15 cellular contexts compared by ENCODE assay signal in the genomic region with DNA sequence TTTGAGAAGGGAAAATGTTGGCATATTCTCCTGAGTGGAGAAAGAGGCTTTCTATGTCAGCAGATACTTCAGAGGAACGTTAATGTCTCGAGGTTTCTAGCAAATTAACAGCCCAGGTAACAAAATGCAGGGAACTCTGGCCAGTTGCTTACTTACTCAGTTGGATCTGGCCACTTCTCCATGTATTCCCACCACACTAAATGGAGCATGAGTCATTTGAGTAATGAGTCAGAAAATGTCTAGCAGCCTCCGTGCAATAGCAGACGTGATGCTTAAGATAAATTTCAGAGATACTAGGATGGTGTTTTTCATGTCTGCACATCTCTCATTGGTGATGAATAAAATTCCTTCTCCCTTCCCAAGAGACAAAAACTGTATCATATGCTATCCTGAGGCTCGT.
DNase-seq lines count a peak whose midpoint lies in the region; ATAC-seq, FAIRE-seq and TF ChIP-seq lines count a peak whose summit lies in the region.
"Had no signal": no experiment of that assay in that cellular context is flagged by ENCODE, and none has a peak within 500 bp of the region (broad histone marks: within the 10 kb centered on the region; RNA-seq: fewer than 3 reads in every experiment).

No MANE protein-coding gene starts in this region.

- H3K4me1 ChIP-seq in endothelial cell of umbilical vein (ENCODE audit: control insufficient read depth, extremely low read depth, insufficient read depth, low read length) (no peaks in the 10 kb centered on the region), osteoblast (ENCODE audit: insufficient read depth, low read length) (peaks cover 18% of the 10 kb centered on the region), tibial nerve (no peaks in the 10 kb centered on the region)

- peak; percentile 62 for FAIRE-seq in endothelial cell of umbilical vein (lab: Jason Lieb, UNC)
- FAIRE-seq in GM12891 (lab: Jason Lieb, UNC) = no peak

- 62 to 68% methylated on average over 5 of the region's 5 CpGs for WGBS in tibial nerve, 2 donors

- H2AFZ ChIP-seq in endothelial cell of umbilical vein (ENCODE audit: low read depth, low read length) = no peak overlapping the region
- no peak overlapping the region for H2AFZ ChIP-seq in osteoblast (ENCODE audit: low read length)

- TF ChIP-seq POLR2A in endothelial cell of umbilical vein (IDR thresholded peaks at IDR 0.05; ENCODE audit: low read depth, low read length) (no peak), GM12891 (IDR thresholded peaks at IDR 0.05; ENCODE audit: low read depth, low read length) (no peak), tibial nerve (IDR thresholded peaks at IDR 0.05) (no peak)

- TF ChIP-seq CTCF in endothelial cell of umbilical vein (IDR thresholded peaks at IDR 0.05; ENCODE audit: extremely low read depth in 1 of 2, insufficient read depth in 1 of 2, low read depth in 1 of 2, low read length in 2 of 2) (no peak), osteoblast (IDR thresholded peaks at IDR 0.05; ENCODE audit: extremely low read depth, low read depth, low read length) (no peak), tibial nerve (IDR thresholded peaks at IDR 0.05) (no peak)

- dilution Hi-C loops in endothelial cell of umbilical vein (cut with MboI; ENCODE audit: extremely low pct_ligation_motif_present, low sequenced_read_pairs) = no loop called here

- CTCF ChIA-PET in endothelial cell of umbilical vein (lab: Charles Lee) = no interaction called here

- H3K9me1 ChIP-seq in endothelial cell of umbilical vein (replicated peaks; ENCODE audit: control insufficient read depth, extremely low read depth, insufficient read depth, low read length) = no peaks in the 10 kb centered on the region

- no peaks in the 10 kb centered on the region for H3K27me3 ChIP-seq in endothelial cell of umbilical vein (ENCODE audit: control insufficient read depth in 2 of 2, insufficient read depth in 2 of 2, low read length in 2 of 2)
- H3K27me3 ChIP-seq in osteoblast (ENCODE audit: insufficient read depth, low read length) = no peaks in the 10 kb centered on the region
- H3K27me3 ChIP-seq in tibial nerve = no peaks in the 10 kb centered on the region

- BruUV-seq in endothelial cell of umbilical vein (replicated peaks; lab: Mats Ljungman, UMichigan) = no TSS peak

- DNase-seq in DMS53 (lab: John Stamatoyannopoulos, UW) (peak; percentile 36), M059J (ENCODE audit: low read depth) (peak; percentile 86), endothelial cell of umbilical vein (ENCODE audit: low read depth, low spot score) (no peak), osteoblast (ENCODE audit: insufficient read length, low spot score, missing footprints) (peak; percentile 88), GM12891 (ENCODE audit: insufficient read length, low spot score) (no peak), NOMO-1 treated with DMSO at 0.1 percent for 48 hours (lab: John Stamatoyannopoulos, UW; ENCODE audit: unreplicated experiment) (no peak), tibial nerve (ENCODE audit: low spot score in 2 of 2) (no peak)
- DNase-seq: activated CD4-positive, alpha-beta T cell treated with anti-CD3 and anti-CD28 coated beads, Interleukin-2, amount 50 U/mL, for 48 hours; activated naive CD4-positive, alpha-beta T cell; DND-41; KBM-7; NCI-H526; T-cell had no signal

- no peaks in the 10 kb centered on the region for H3K9me3 ChIP-seq in endothelial cell of umbilical vein (replicated peaks; ENCODE audit: control insufficient read depth, insufficient read depth, low read length)
- no peaks in the 10 kb centered on the region for H3K9me3 ChIP-seq in osteoblast (ENCODE audit: low read depth, low read length)
- no peaks in the 10 kb centered on the region for H3K9me3 ChIP-seq in tibial nerve

- no peak overlapping the region for H3K9ac ChIP-seq in endothelial cell of umbilical vein (replicated peaks; ENCODE audit: extremely low read depth, insufficient read depth, low read length)

- no peak for TF ChIP-seq EP300 in tibial nerve (IDR thresholded peaks at IDR 0.05)

- H3K27ac ChIP-seq in endothelial cell of umbilical vein (ENCODE audit: insufficient read depth, low read depth, low read length) = no peak overlapping the region
- peak overlapping the region; percentile 15 for H3K27ac ChIP-seq in osteoblast (ENCODE audit: low read depth, low read length)
- H3K27ac ChIP-seq in tibial nerve = no peak overlapping the region

- H3K79me2 ChIP-seq in endothelial cell of umbilical vein (ENCODE audit: control insufficient read depth, insufficient read depth, low read length) (no peaks in the 10 kb centered on the region), osteoblast (ENCODE audit: insufficient read depth, low read length) (no peaks in the 10 kb centered on the region)

- intact Hi-C loops in endothelial cell of umbilical vein (cut with micrococcal nuclease) = no loop called here

- H4K20me1 ChIP-seq in endothelial cell of umbilical vein (replicated peaks; ENCODE audit: control insufficient read depth, extremely low read depth, insufficient read depth, low read length) (no peaks in the 10 kb centered on the region), osteoblast (ENCODE audit: insufficient read depth, low read length) (no peaks in the 10 kb centered on the region)

- no peak overlapping the region for H3K4me3 ChIP-seq in endothelial cell of umbilical vein (replicated peaks in 1 of 3; ENCODE audit: insufficient read depth in 1 of 3, low read depth in 1 of 3, low read length in 3 of 3)
- no peak overlapping the region for H3K4me3 ChIP-seq in osteoblast (ENCODE audit: insufficient read depth, low read length)
- H3K4me3 ChIP-seq in tibial nerve = no peak overlapping the region

- H3K4me2 ChIP-seq in endothelial cell of umbilical vein (ENCODE audit: insufficient read depth, low read length) = no peak overlapping the region
- no peak overlapping the region for H3K4me2 ChIP-seq in osteoblast (ENCODE audit: insufficient read depth, low read length)

- H3K36me3 ChIP-seq in endothelial cell of umbilical vein (ENCODE audit: control insufficient read depth in 2 of 2, extremely low read depth in 1 of 2, insufficient read depth in 2 of 2, low read length in 2 of 2) (no peaks in the 10 kb centered on the region), osteoblast (ENCODE audit: insufficient read depth, low read length) (no peaks in the 10 kb centered on the region), tibial nerve (no peaks in the 10 kb centered on the region)

- ATAC-seq in HG03432 (IDR thresholded peaks at IDR 0.05; ENCODE audit: unreplicated experiment) = no peak
- ATAC-seq: stimulated activated memory B cell treated with anti-CD40 and anti-IgM and Interleukin-4, amounts not matched to agents 10 μg/mL and 1 μg/mL and 100 μg/mL, for 72 hours; T-cell had no signal

- POLR2A ChIA-PET in endothelial cell of umbilical vein (lab: Charles Lee) = no interaction called here

TF ChIP-seq in endothelial cell of umbilical vein, 7 proteins besides CTCF, POLR2A, EP300 and RAD21:
- TF ChIP-seq GATA2 (IDR thresholded peaks at IDR 0.05; ENCODE audit: insufficient read depth, insufficient read length, low read depth, low read length) = no peak
- peak; percentile 19 for TF ChIP-seq JUN (IDR thresholded peaks at IDR 0.05; ENCODE audit: borderline replicate concordance, insufficient read depth, insufficient read length, low read depth)

TF ChIP-seq in GM12891, 5 proteins besides CTCF, POLR2A, EP300 and RAD21:
- TF ChIP-seq PAX5 (IDR thresholded peaks at IDR 0.05; ENCODE audit: insufficient read depth, low read length, severe bottlenecking) (no peak), POLR2AphosphoS5 (IDR thresholded peaks at IDR 0.05; ENCODE audit: low read depth, low read length) (no peak), TAF1 (IDR thresholded peaks at IDR 0.05; ENCODE audit: low read depth, low read length) (no peak), POU2F2 (IDR thresholded peaks at IDR 0.05; ENCODE audit: low read depth, low read length) (no peak), SPI1 (IDR thresholded peaks at IDR 0.05; ENCODE audit: low read depth, low read length) (no peak)
TF ChIP-seq in GM12891: peak in this region for 0.

Comparison
In these comparisons a context has a peak if more than half of its experiments do, and no peak if none do; other contexts are left out.
1. DNase-seq: peak in DMS53 (single experiment), M059J (single experiment) and osteoblast (single experiment); none in endothelial cell of umbilical vein (single experiment), GM12891 (single experiment), NOMO-1 treated with DMSO at 0.1 percent for 48 hours (single experiment) and tibial nerve (0 of 2).